ENCODE assay signal across 1 cellular context in genomic region chr20:50292324-50293243, GRCh38.
TF ChIP-seq lines count a peak whose summit lies in the region.

No MANE protein-coding gene starts in this region.

TF ChIP-seq in K562, 482 proteins besides CTCF, POLR2A, EP300 and RAD21 (continued from another document and continues in another):
- TF ChIP-seq ZBTB49 (CRISPR knock-in tag; IDR thresholded peaks at IDR 0.05; ENCODE audit: borderline replicate concordance): no peak
- peak; percentile 84 for TF ChIP-seq ELF1 (tag; IDR thresholded peaks at IDR 0.05)
- TF ChIP-seq GATAD2A (IDR thresholded peaks at IDR 0.05): peak; percentile 99
- TF ChIP-seq NRF1 (conservative IDR thresholded peaks at IDR 0.05 in 1 of 2, IDR thresholded peaks at IDR 0.05 in 1 of 2): peak; percentile 66 to 71
- peak; percentile 95 for TF ChIP-seq HDAC3 (IDR thresholded peaks at IDR 0.05; ENCODE audit: borderline replicate concordance, partially characterized antibody)
- no peak for TF ChIP-seq SMARCB1 (IDR thresholded peaks at IDR 0.05; ENCODE audit: insufficient read length, low read depth)
- peak; percentile 96 for TF ChIP-seq PHF21A (IDR thresholded peaks at IDR 0.05; ENCODE audit: borderline replicate concordance, low read depth)
- TF ChIP-seq ZNF699 (CRISPR knock-in tag; IDR thresholded peaks at IDR 0.05; ENCODE audit: insufficient replicate concordance): no peak
- TF ChIP-seq ATF7 (IDR thresholded peaks at IDR 0.05): peak; percentile 93
- TF ChIP-seq TAF1 (IDR thresholded peaks at IDR 0.05; ENCODE audit: control insufficient read depth, extremely low read depth, insufficient read depth, low read length, severe bottlenecking): no peak
- 0 out of 2 replicates have a peak, but pooled peaks have one; percentile 50 for TF ChIP-seq SIN3B (IDR thresholded peaks at IDR 0.05; ENCODE audit: low read depth)
- TF ChIP-seq NCOA2 (IDR thresholded peaks at IDR 0.05; ENCODE audit: partially characterized antibody in 2 of 2): no peak
- TF ChIP-seq CBX5 (IDR thresholded peaks at IDR 0.05; ENCODE audit: borderline replicate concordance, low read depth): no peak
- TF ChIP-seq ZBTB8A (IDR thresholded peaks at IDR 0.05; ENCODE audit: partially characterized antibody): no peak
- peak; percentile 86; the same call in 1 of the 2 replicates for TF ChIP-seq CTBP1 (IDR thresholded peaks at IDR 0.05; ENCODE audit: borderline replicate concordance)
- TF ChIP-seq SAP30 (IDR thresholded peaks at IDR 0.05; ENCODE audit: borderline replicate concordance, insufficient read depth, low read depth, low read length, poor library complexity, severe bottlenecking): no peak
- TF ChIP-seq CREBBP (IDR thresholded peaks at IDR 0.05; ENCODE audit: low read depth, low read length): no peak
- TF ChIP-seq C11orf30 (IDR thresholded peaks at IDR 0.05; ENCODE audit: low read depth): peak; percentile 99
- peak; percentile 100 for TF ChIP-seq TAF9B (IDR thresholded peaks at IDR 0.05; ENCODE audit: partially characterized antibody)
- TF ChIP-seq SMARCA4 (IDR thresholded peaks at IDR 0.05): peak; percentile 97
- TF ChIP-seq ZNF398 (CRISPR knock-in tag; IDR thresholded peaks at IDR 0.05): no peak
- TF ChIP-seq FOXK2 (conservative IDR thresholded peaks at IDR 0.05 in 1 of 2, IDR thresholded peaks at IDR 0.05 in 1 of 2; ENCODE audit: low read depth in 2 of 2): peak; percentile 78 to 88
- TF ChIP-seq, protein P1, sequence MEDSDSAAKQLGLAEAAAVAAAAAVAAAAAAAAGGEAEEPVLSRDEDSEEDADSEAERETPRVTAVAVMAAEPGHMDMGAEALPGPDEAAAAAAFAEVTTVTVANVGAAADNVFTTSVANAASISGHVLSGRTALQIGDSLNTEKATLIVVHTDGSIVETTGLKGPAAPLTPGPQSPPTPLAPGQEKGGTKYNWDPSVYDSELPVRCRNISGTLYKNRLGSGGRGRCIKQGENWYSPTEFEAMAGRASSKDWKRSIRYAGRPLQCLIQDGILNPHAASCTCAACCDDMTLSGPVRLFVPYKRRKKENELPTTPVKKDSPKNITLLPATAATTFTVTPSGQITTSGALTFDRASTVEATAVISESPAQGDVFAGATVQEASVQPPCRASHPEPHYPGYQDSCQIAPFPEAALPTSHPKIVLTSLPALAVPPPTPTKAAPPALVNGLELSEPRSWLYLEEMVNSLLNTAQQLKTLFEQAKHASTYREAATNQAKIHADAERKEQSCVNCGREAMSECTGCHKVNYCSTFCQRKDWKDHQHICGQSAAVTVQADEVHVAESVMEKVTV (CRISPR knock-in tag; IDR thresholded peaks at IDR 0.05): peak; percentile 47; the same call in 1 of the 2 replicates
- TF ChIP-seq ZNF24 (IDR thresholded peaks at IDR 0.05): peak; percentile 70; the same call in 1 of the 2 replicates
- peak; percentile 93 for TF ChIP-seq CBFA2T3 (IDR thresholded peaks at IDR 0.05)
- TF ChIP-seq KDM2B (CRISPR knock-in tag; IDR thresholded peaks at IDR 0.05): no peak
- peak; percentile 89 for TF ChIP-seq ZFX (CRISPR knock-in tag; IDR thresholded peaks at IDR 0.05)
- TF ChIP-seq MBD2 (IDR thresholded peaks at IDR 0.05; ENCODE audit: borderline replicate concordance, low read depth): peak; percentile 82
- peak; percentile 62; the same call in 1 of the 2 replicates for TF ChIP-seq FOXJ2 (tag; IDR thresholded peaks at IDR 0.05)
- peak; percentile 87 for TF ChIP-seq TCF3 (CRISPR knock-in tag; IDR thresholded peaks at IDR 0.05)
- TF ChIP-seq IFI16 (CRISPR knock-in tag; IDR thresholded peaks at IDR 0.05): no peak
- no peak for TF ChIP-seq HNRNPH1 (optimal IDR thresholded peaks at IDR 0.05; ENCODE audit: low read depth, low read length)
- TF ChIP-seq KDM1A (IDR thresholded peaks at IDR 0.05): peak; percentile 97
- TF ChIP-seq NR4A1 (CRISPR knock-in tag; IDR thresholded peaks at IDR 0.05): peak; percentile 11; the same call in 1 of the 2 replicates
- TF ChIP-seq NR4A1 (tag; IDR thresholded peaks at IDR 0.05): peak; percentile 93
- TF ChIP-seq RBBP5 (IDR thresholded peaks at IDR 0.05; ENCODE audit: borderline replicate concordance, insufficient read depth, low read length, poor library complexity, severe bottlenecking): no peak
- no peak for TF ChIP-seq CHD1 (IDR thresholded peaks at IDR 0.05; ENCODE audit: low read length)
- TF ChIP-seq SRF (CRISPR knock-in tag; IDR thresholded peaks at IDR 0.05): peak in 1 of 2 experiments; percentile 49; a peak in 1 of 4 replicates
- TF ChIP-seq GTF2A2 (tag; IDR thresholded peaks at IDR 0.05): no peak
- no peak for TF ChIP-seq HEY1 (CRISPR knock-in tag; IDR thresholded peaks at IDR 0.05; ENCODE audit: borderline replicate concordance)
- TF ChIP-seq PPARD (CRISPR knock-in tag; IDR thresholded peaks at IDR 0.05): no peak
- no peak for TF ChIP-seq ZNF778 (CRISPR knock-in tag; IDR thresholded peaks at IDR 0.05)
- TF ChIP-seq E2F3 (CRISPR knock-in tag; IDR thresholded peaks at IDR 0.05): 0 out of 2 replicates have a peak, but pooled peaks have one; percentile 2
- no peak for TF ChIP-seq EZH2 (IDR thresholded peaks at IDR 0.05; ENCODE audit: borderline replicate concordance, low read depth, low read length)
- TF ChIP-seq, protein P2, sequence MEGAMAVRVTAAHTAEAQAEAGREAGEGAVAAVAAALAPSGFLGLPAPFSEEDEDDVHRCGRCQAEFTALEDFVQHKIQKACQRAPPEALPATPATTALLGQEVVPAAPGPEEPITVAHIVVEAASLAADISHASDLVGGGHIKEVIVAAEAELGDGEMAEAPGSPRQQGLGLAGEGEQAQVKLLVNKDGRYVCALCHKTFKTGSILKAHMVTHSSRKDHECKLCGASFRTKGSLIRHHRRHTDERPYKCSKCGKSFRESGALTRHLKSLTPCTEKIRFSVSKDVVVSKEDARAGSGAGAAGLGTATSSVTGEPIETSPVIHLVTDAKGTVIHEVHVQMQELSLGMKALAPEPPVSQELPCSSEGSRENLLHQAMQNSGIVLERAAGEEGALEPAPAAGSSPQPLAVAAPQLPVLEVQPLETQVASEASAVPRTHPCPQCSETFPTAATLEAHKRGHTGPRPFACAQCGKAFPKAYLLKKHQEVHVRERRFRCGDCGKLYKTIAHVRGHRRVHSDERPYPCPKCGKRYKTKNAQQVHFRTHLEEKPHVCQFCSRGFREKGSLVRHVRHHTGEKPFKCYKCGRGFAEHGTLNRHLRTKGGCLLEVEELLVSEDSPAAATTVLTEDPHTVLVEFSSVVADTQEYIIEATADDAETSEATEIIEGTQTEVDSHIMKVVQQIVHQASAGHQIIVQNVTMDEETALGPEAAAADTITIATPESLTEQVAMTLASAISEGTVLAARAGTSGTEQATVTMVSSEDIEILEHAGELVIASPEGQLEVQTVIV (CRISPR knock-in tag; IDR thresholded peaks at IDR 0.05; ENCODE audit: borderline replicate concordance): no peak
- no peak for TF ChIP-seq CAMTA2 (CRISPR knock-in tag; conservative IDR thresholded peaks at IDR 0.05)
- no peak; the same call in none of the 2 replicates for TF ChIP-seq XRCC5 (IDR thresholded peaks at IDR 0.05; ENCODE audit: low read depth, low read length)
- no peak for TF ChIP-seq CHAMP1 (IDR thresholded peaks at IDR 0.05)
- no peak for TF ChIP-seq NR1H2 (CRISPR knock-in tag; IDR thresholded peaks at IDR 0.05)
- peak; percentile 97 for TF ChIP-seq ZNF589 (CRISPR knock-in tag; IDR thresholded peaks at IDR 0.05; ENCODE audit: low read depth)
- TF ChIP-seq TBP (optimal IDR thresholded peaks at IDR 0.05; ENCODE audit: low read depth, low read length): peak; percentile 39
- peak; percentile 78 for TF ChIP-seq BHLHE40 (IDR thresholded peaks at IDR 0.05; ENCODE audit: low read length)
- TF ChIP-seq SMAD3 (CRISPR knock-in tag; conservative IDR thresholded peaks at IDR 0.05): peak; percentile 57; the same call in 1 of the 2 replicates
- TF ChIP-seq TARDBP (IDR thresholded peaks at IDR 0.05): peak; percentile 89
- no peak for TF ChIP-seq ZNF436 (CRISPR knock-in tag; IDR thresholded peaks at IDR 0.05)
- no peak for TF ChIP-seq MCM5 (IDR thresholded peaks at IDR 0.05; ENCODE audit: low read depth)
- peak; percentile 49; the same call in 1 of the 2 replicates for TF ChIP-seq MTA2 (IDR thresholded peaks at IDR 0.05; ENCODE audit: low read depth)
- TF ChIP-seq HDAC1 (IDR thresholded peaks at IDR 0.05): peak; percentile 24 to 95; a peak in 3 of 4 replicates
- TF ChIP-seq WHSC1 (IDR thresholded peaks at IDR 0.05; ENCODE audit: low read length): peak; percentile 8
- peak; percentile 79 for TF ChIP-seq POLR2G (IDR thresholded peaks at IDR 0.05; ENCODE audit: low read depth, low read length)
- peak; percentile 77 to 86 for TF ChIP-seq ARNT (IDR thresholded peaks at IDR 0.05)
- TF ChIP-seq SMARCE1 (IDR thresholded peaks at IDR 0.05): peak; percentile 99
- peak; percentile 88 to 95; a peak in 3 of 4 replicates for TF ChIP-seq TBL1XR1 (IDR thresholded peaks at IDR 0.05; ENCODE audit: low read length in 2 of 2)
- TF ChIP-seq ATF6 (CRISPR knock-in tag; IDR thresholded peaks at IDR 0.05): no peak
- TF ChIP-seq, protein P3, sequence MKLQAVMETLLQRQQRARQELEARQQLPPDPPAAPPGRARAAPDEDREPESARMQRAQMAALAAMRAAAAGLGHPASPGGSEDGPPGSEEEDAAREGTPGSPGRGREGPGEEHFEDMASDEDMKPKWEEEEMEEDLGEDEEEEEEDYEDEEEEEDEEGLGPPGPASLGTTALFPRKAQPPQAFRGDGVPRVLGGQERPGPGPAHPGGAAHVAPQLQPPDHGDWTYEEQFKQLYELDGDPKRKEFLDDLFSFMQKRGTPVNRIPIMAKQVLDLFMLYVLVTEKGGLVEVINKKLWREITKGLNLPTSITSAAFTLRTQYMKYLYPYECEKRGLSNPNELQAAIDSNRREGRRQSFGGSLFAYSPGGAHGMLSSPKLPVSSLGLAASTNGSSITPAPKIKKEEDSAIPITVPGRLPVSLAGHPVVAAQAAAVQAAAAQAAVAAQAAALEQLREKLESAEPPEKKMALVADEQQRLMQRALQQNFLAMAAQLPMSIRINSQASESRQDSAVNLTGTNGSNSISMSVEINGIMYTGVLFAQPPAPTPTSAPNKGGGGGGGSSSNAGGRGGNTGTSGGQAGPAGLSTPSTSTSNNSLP (IDR thresholded peaks at IDR 0.05; ENCODE audit: borderline replicate concordance, low read depth, low read length): no peak
- peak; percentile 76 for TF ChIP-seq RBFOX2 (IDR thresholded peaks at IDR 0.05; ENCODE audit: low read depth, low read length)
- no peak for TF ChIP-seq ESRRB (CRISPR knock-in tag; IDR thresholded peaks at IDR 0.05; ENCODE audit: borderline replicate concordance)
